Comparison of ENCODE assay signal across 8 cellular contexts in genomic region chr14:31749275-31749674, GRCh38.
"Had no signal": no experiment of that assay in that cellular context is flagged by ENCODE, and none has a peak within 500 bp of the region (broad histone marks: within the 10 kb centered on the region; RNA-seq: fewer than 3 reads in every experiment).

No MANE protein-coding gene starts in this region.

- FAIRE-seq: G401.6, GM12878, GM12891, GM12892, GM18507, GM19239 had no signal

- DNase-seq: GDM1, GF-D8 had no signal

- H3K4me3 ChIP-seq: GM12878 had no signal

- ATAC-seq: GM12878 had no signal
